Comparison of ENCODE assay signal across 10 cellular contexts in genomic region chr21:31161157-31161556, GRCh38.
DNase-seq lines count a peak whose midpoint lies in the region; ATAC-seq and TF ChIP-seq lines count a peak whose summit lies in the region.
"Had no signal": no experiment of that assay in that cellular context is flagged by ENCODE, and none has a peak within 500 bp of the region (broad histone marks: within the 10 kb centered on the region; RNA-seq: fewer than 3 reads in every experiment).

No MANE protein-coding gene starts in this region.

- peaks cover 0 to 19% (median 0%) of the 10 kb centered on the region in 5 experiments for H3K9me3 Mint-ChIP-seq in brain

- no peak for TF ChIP-seq CTCF in brain (conservative IDR thresholded peaks at IDR 0.05)
- no peak for TF ChIP-seq CTCF in tibial nerve (IDR thresholded peaks at IDR 0.05)
- TF ChIP-seq CTCF in transverse colon (IDR thresholded peaks at IDR 0.05): no peak

- peaks cover 39% of the 10 kb centered on the region for H3K4me1 Mint-ChIP-seq in brain

- H3K36me3 ChIP-seq in tibial nerve (peaks cover 0 to 8% (median 0%) of the 10 kb centered on the region in 3 donors), transverse colon (no peaks in the 10 kb centered on the region)
- H3K36me3 ChIP-seq: uterus had no signal

- H3K27ac Mint-ChIP-seq in brain: peak overlapping the region in 4 of 5 experiments; percentile 50 to 95 (median 72)

- in situ Hi-C loops in transverse colon (cut with MboI; ENCODE audit: low pct_ligation_motif_present in 1 of 4, low pct_unique_long_range_greater_than_20kb in 1 of 4, low sequenced_read_pairs in 3 of 4): no loop called here

- H3K4me3 ChIP-seq in tibial nerve (peak overlapping the region in 2 of 4 donors; percentile 4 to 42), transverse colon (no peak overlapping the region)

- WGBS in tibial nerve, 2 donors: 25 to 33% methylated on average over 5 of the region's 5 CpGs
- 57 to 64% methylated on average over 4 to 5 of the region's 5 CpGs for WGBS in transverse colon (ENCODE audit: low coverage in 1 of 2), 2 donors

- H3K9me3 ChIP-seq in tibial nerve (peaks cover 0 to 19% (median 0%) of the 10 kb centered on the region in 4 donors), transverse colon (peaks cover 0 to 15% of the 10 kb centered on the region in 2 donors)

- peak in 1 of 2 donors; percentile 67 for TF ChIP-seq EP300 in tibial nerve (IDR thresholded peaks at IDR 0.05)
- TF ChIP-seq EP300 in transverse colon (IDR thresholded peaks at IDR 0.05; ENCODE audit: low read depth): no peak

- peaks cover 0 to 42% (median 3%) of the 10 kb centered on the region in 4 donors for H3K4me1 ChIP-seq in tibial nerve
- no peaks in the 10 kb centered on the region for H3K4me1 ChIP-seq in transverse colon
- H3K4me1 ChIP-seq: uterus had no signal

- H3K4me3 Mint-ChIP-seq in brain: peak overlapping the region; percentile 76 to 93 (median 83)

- H3K27me3 ChIP-seq in tibial nerve (no peaks in the 10 kb centered on the region), transverse colon (no peaks in the 10 kb centered on the region)
- H3K27me3 ChIP-seq: uterus had no signal

- TF ChIP-seq POLR2A in tibial nerve (IDR thresholded peaks at IDR 0.05) (peak in 1 of 2 donors; percentile 18), transverse colon (IDR thresholded peaks at IDR 0.05) (no peak)

- peak; percentile 47 for DNase-seq in stimulated activated CD4-positive, alpha-beta T cell treated with anti-CD3 and anti-CD28 coated beads, Interleukin-15, amount 100 ng/mL, for 24 hours
- no peak for DNase-seq in stimulated activated CD4-positive, alpha-beta T cell treated with anti-CD3 and anti-CD28 coated beads, Interleukin-12 subunit alpha, Interleukin-12 subunit beta, amount 100 ng/mL, for 4 hours
- DNase-seq in medulla oblongata (ENCODE audit: extremely low spot score) (peak; percentile 87), tibial nerve (ENCODE audit: low spot score in 2 of 2) (no peak), NCI-H1930 (lab: John Stamatoyannopoulos, UW) (no peak), transverse colon (no peak)
- DNase-seq: small intestine, uterus had no signal

- H3K27ac ChIP-seq in tibial nerve (peak overlapping the region; percentile 22 to 85 (median 66)), transverse colon (no peak overlapping the region)

- intact Hi-C loops in transverse colon (cut with DNase I; ENCODE audit: low total_unique reads): no loop called here

- H3K27me3 Mint-ChIP-seq in brain: no peaks in the 10 kb centered on the region

- ATAC-seq in HG02885 (IDR thresholded peaks at IDR 0.05; ENCODE audit: poor library complexity, unreplicated experiment): no peak

- H3K36me3 Mint-ChIP-seq in brain: peaks cover 15% of the 10 kb centered on the region

Comparison
In these comparisons a context has a peak if more than half of its experiments do, and no peak if none do; other contexts are left out.
1. DNase-seq: peak in stimulated activated CD4-positive, alpha-beta T cell treated with anti-CD3 and anti-CD28 coated beads, Interleukin-15, amount 100 ng/mL, for 24 hours (single experiment) and medulla oblongata (single experiment); none in stimulated activated CD4-positive, alpha-beta T cell treated with anti-CD3 and anti-CD28 coated beads, Interleukin-12 subunit alpha, Interleukin-12 subunit beta, amount 100 ng/mL, for 4 hours (single experiment), tibial nerve (0 of 2), NCI-H1930 (0 of 2) and transverse colon (single experiment).
2. H3K27ac ChIP-seq: peak in tibial nerve (4 of 4); none in transverse colon (0 of 4).